Comparison of ENCODE assay signal across 9 cellular contexts in the genomic region with DNA sequence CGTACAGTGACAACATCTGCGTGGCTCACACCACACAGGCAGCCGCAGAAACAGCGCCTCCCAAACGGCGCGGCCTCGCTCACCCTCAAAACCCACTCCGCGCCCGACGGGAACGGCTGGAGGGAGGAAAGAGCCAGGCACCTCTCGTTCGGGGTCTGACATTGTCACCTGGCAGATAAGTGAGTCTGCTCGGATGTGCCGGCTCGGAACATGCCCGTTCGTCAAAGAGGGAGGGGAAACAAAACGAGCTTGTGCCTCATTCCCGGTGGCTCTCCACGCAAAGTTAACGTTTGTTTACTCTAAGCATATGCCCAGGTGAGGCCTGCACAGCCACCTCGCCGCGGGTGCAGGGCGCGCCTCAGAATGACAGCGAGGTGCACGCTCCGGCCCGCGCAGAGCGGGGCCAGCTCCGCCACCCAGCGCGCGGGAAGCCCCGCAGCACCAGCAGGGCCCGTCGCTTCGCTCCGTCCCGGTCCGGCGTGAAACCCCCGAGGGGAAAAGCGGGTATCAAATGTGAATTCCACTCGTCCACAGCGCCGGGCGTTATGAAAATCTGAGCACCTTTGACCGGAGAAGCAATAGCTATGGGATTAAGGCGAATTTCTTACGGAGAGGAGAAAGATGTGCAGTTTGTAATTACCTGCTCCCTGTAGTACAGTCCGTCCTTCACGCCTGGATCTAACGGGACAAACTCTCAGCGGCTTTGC. TPM values are rescaled to one million over a fixed set of nuclear protein-coding genes. Genes with fewer than 3 reads are reported as not detected.
DNase-seq lines count a peak whose midpoint lies in the region; ATAC-seq and TF ChIP-seq lines count a peak whose summit lies in the region.
"Had no signal": no experiment of that assay in that cellular context is flagged by ENCODE, and none has a peak within 500 bp of the region (broad histone marks: within the 10 kb centered on the region; RNA-seq: fewer than 3 reads in every experiment).

No MANE protein-coding gene starts in this region.

- H3K36me3 Mint-ChIP-seq in brain: no peaks in the 10 kb centered on the region

- peak overlapping the region in 1 of 5 experiments; percentile 53 for H3K27ac Mint-ChIP-seq in brain

- TF ChIP-seq POLR2A in thyroid gland (IDR thresholded peaks at IDR 0.05): no peak

- 2 to 4% methylated on average over 40 to 45 of the region's 60 CpGs for WGBS in thyroid gland, 2 donors

- peak overlapping the region; percentile 21 for H3K4me3 ChIP-seq in BE2C (ENCODE audit: low read depth, low read length)
- peak overlapping the region; percentile 21 to 59 for H3K4me3 ChIP-seq in muscle layer of duodenum (ENCODE audit: low read depth in 1 of 2, low read length in 2 of 2)
- no peak overlapping the region for H3K4me3 ChIP-seq in thyroid gland (replicated peaks in 1 of 3)

- H3K4me3 Mint-ChIP-seq in brain: peak overlapping the region; percentile 72 to 87 (median 76)

- H3K9me3 Mint-ChIP-seq in brain: peaks cover 0 to 6% (median 3%) of the 10 kb centered on the region in 5 experiments

- TF ChIP-seq CTCF in BE2C (IDR thresholded peaks at IDR 0.05; ENCODE audit: low read depth, low read length) (no peak), brain (conservative IDR thresholded peaks at IDR 0.05) (no peak), thyroid gland (IDR thresholded peaks at IDR 0.05) (no peak)

- peaks cover 67% of the 10 kb centered on the region for H3K27me3 Mint-ChIP-seq in brain

- intact Hi-C loops in thyroid gland (cut with DNase I): no loop called here

- H3K27ac ChIP-seq in muscle layer of duodenum (ENCODE audit: low read length) (no peak overlapping the region), thyroid gland (no peak overlapping the region)

- peaks cover 29% of the 10 kb centered on the region for H3K4me1 Mint-ChIP-seq in brain

- H3K4me1 ChIP-seq in BE2C: no peaks in the 10 kb centered on the region
- H3K4me1 ChIP-seq in muscle layer of duodenum (ENCODE audit: control insufficient read depth in 1 of 2, insufficient read depth in 2 of 2, low read length in 2 of 2): peaks cover 4 to 10% of the 10 kb centered on the region in 2 donors
- peaks cover 5 to 18% of the 10 kb centered on the region in 2 donors for H3K4me1 ChIP-seq in thyroid gland

- H3K9me3 ChIP-seq in BE2C: no peaks in the 10 kb centered on the region
- peaks cover 0 to 5% of the 10 kb centered on the region in 2 donors for H3K9me3 ChIP-seq in muscle layer of duodenum (ENCODE audit: control insufficient read depth in 1 of 2, low read length in 2 of 2)
- H3K9me3 ChIP-seq in thyroid gland: no peaks in the 10 kb centered on the region

- ATAC-seq in HG02981 (IDR thresholded peaks at IDR 0.05; ENCODE audit: unreplicated experiment): peak; percentile 12
- ATAC-seq in GM19397 (IDR thresholded peaks at IDR 0.05; ENCODE audit: unreplicated experiment): no peak

- H3K36me3 ChIP-seq in BE2C (no peaks in the 10 kb centered on the region), muscle layer of duodenum (ENCODE audit: control insufficient read depth in 1 of 2, insufficient read depth in 2 of 2, low read length in 2 of 2) (no peaks in the 10 kb centered on the region), thyroid gland (no peaks in the 10 kb centered on the region)

- no peak for DNase-seq in BE2C
- no peak for DNase-seq in RPMI8226
- DNase-seq in epidermal melanocyte (ENCODE audit: insufficient read length, low spot score): no peak
- DNase-seq in thyroid gland: no peak
- DNase-seq: midbrain had no signal

- H3K27me3 ChIP-seq in BE2C: peaks cover 83% of the 10 kb centered on the region
- H3K27me3 ChIP-seq in muscle layer of duodenum (ENCODE audit: low read depth, low read length): peaks cover 44% of the 10 kb centered on the region
- peaks cover 3% of the 10 kb centered on the region for H3K27me3 ChIP-seq in thyroid gland

RNA-seq across cellular contexts. Expression of a gene that starts 13.1 kb away (rescaled TPM):
- not detected for polyA plus RNA-seq in BE2C (2012; ENCODE audit: insufficient read depth, insufficient read length, low read depth)
- polyA plus RNA-seq in brain (ENCODE audit: insufficient read depth, low read depth, low replicate concordance): 0.97 TPM
- not detected for total RNA-seq in thyroid gland

Comparison
In these comparisons a context has a peak if more than half of its experiments do, and no peak if none do; other contexts are left out.
1. H3K4me3 ChIP-seq: peak in BE2C (single experiment) and muscle layer of duodenum (2 of 2); none in thyroid gland (0 of 3).